9 cellular contexts compared by ENCODE assay signal in genomic region chr13:21219716-21220115, GRCh38. TPM values are rescaled to one million over a fixed set of nuclear protein-coding genes. Genes with fewer than 3 reads are reported as not detected.
DNase-seq lines count a peak whose midpoint lies in the region; ATAC-seq and TF ChIP-seq lines count a peak whose summit lies in the region.
"Not testable (repeated sequence)": the region's sequence is repeated elsewhere in the genome, so short reads cannot be mapped to it uniquely, and the experiment has no call there.
"Had no signal": no experiment of that assay in that cellular context is flagged by ENCODE, and none has a peak within 500 bp of the region (broad histone marks: within the 10 kb centered on the region; RNA-seq: fewer than 3 reads in every experiment).

No MANE protein-coding gene starts in this region.

- not testable (repeated sequence) for H3K4me3 ChIP-seq in BLaER1 treated with 17β-estradiol and CSF1 and Interleukin-3, amounts not matched to agents 10 nM and 100 nM; GM23338; mesendoderm (ENCODE audit: low read length)

- peak overlapping the region; percentile 12 to 88 (median 74); a peak in 20 of 22 replicates for H3K4me2 ChIP-seq in BLaER1 treated with 17β-estradiol and CSF1 and Interleukin-3, amounts not matched to agents 10 nM and 100 nM
- not testable (repeated sequence) for H3K4me2 ChIP-seq in GM23338; mesendoderm (ENCODE audit: low read length)

- H2BK15ac ChIP-seq in mesendoderm (replicated peaks; ENCODE audit: low read depth): not testable (repeated sequence)

- H3K4me3 Mint-ChIP-seq in GM23338; activated CD8-positive, alpha-beta memory T cell treated with anti-CD3 and anti-CD28 coated beads, Interleukin-2, amount 10 ng/mL, durations not matched to agents 7 days and 5 days; central memory CD8-positive, alpha-beta T cell; stimulated activated memory B cell treated with anti-CD40 and anti-IgM and Interleukin-4, amounts not matched to agents 10 μg/mL and 1 μg/mL and 100 μg/mL, for 72 hours: not testable (repeated sequence)
- H3K4me3 Mint-ChIP-seq in T-helper 1 cell treated with Interleukin-12 subunit alpha and Interleukin-12 subunit beta and Interleukin-4 antibody, amounts not matched to agents 30 μg/mL and 1 μg/mL, for 36 hours: peak overlapping the region; percentile 63

- H3K9me2 ChIP-seq in GM23338 (ENCODE audit: insufficient read depth): not testable (repeated sequence)

- not testable (repeated sequence) for H3K4me1 Mint-ChIP-seq in GM23338; stimulated activated memory B cell treated with anti-CD40 and anti-IgM and Interleukin-4, amounts not matched to agents 10 μg/mL and 1 μg/mL and 100 μg/mL, for 72 hours
- H3K4me1 Mint-ChIP-seq in T-helper 1 cell treated with Interleukin-12 subunit alpha and Interleukin-12 subunit beta and Interleukin-4 antibody, amounts not matched to agents 30 μg/mL and 1 μg/mL, for 36 hours (ENCODE audit: low read depth): peaks cover 17% of the 10 kb centered on the region
- H3K4me1 Mint-ChIP-seq in activated CD8-positive, alpha-beta memory T cell treated with anti-CD3 and anti-CD28 coated beads, Interleukin-2, amount 10 ng/mL, durations not matched to agents 7 days and 5 days: peaks cover 22% of the 10 kb centered on the region
- peaks cover 15% of the 10 kb centered on the region for H3K4me1 Mint-ChIP-seq in central memory CD8-positive, alpha-beta T cell

- not testable (repeated sequence) for H2AK5ac ChIP-seq in mesendoderm (ENCODE audit: low read length)

- not testable (repeated sequence) for H2BK5ac ChIP-seq in mesendoderm (ENCODE audit: low read length)

- H4K8ac ChIP-seq in mesendoderm (ENCODE audit: low read depth, low read length): not testable (repeated sequence)

- H3K36me3 ChIP-seq in BLaER1 treated with 17β-estradiol and CSF1 and Interleukin-3, amounts not matched to agents 10 nM and 100 nM; GM23338 (ENCODE audit: insufficient read depth); KOPT-K1 (ENCODE audit: insufficient read depth, low read length); mesendoderm (ENCODE audit: control insufficient read depth, insufficient read depth, low read length): not testable (repeated sequence)

- H3K56ac ChIP-seq in mesendoderm (ENCODE audit: low read length): not testable (repeated sequence)

- not testable (repeated sequence) for H3F3A ChIP-seq in GM23338 (replicated peaks; ENCODE audit: low read depth)

- H3K9ac ChIP-seq in BLaER1 treated with 17β-estradiol and CSF1 and Interleukin-3, amounts not matched to agents 10 nM and 100 nM: peak overlapping the region in 9 of 11 experiments; percentile 22 to 79 (median 68); a peak in 15 of 22 replicates
- not testable (repeated sequence) for H3K9ac ChIP-seq in mesendoderm (ENCODE audit: low read length)

- peak overlapping the region in 10 of 11 experiments; percentile 38 to 92 (median 82); a peak in 19 of 22 replicates for H3K27ac ChIP-seq in BLaER1 treated with 17β-estradiol and CSF1 and Interleukin-3, amounts not matched to agents 10 nM and 100 nM
- H3K27ac ChIP-seq in GM23338 (ENCODE audit: low read depth); mesendoderm (ENCODE audit: low read depth, low read length): not testable (repeated sequence)
- H3K27ac ChIP-seq in KOPT-K1 (ENCODE audit: low read depth, low read length, poor library complexity, severe bottlenecking): peak overlapping the region; percentile 84

- H3K9me3 Mint-ChIP-seq in GM23338: peaks cover 14% of the 10 kb centered on the region
- H3K9me3 Mint-ChIP-seq in T-helper 1 cell treated with Interleukin-12 subunit alpha and Interleukin-12 subunit beta and Interleukin-4 antibody, amounts not matched to agents 30 μg/mL and 1 μg/mL, for 36 hours: peaks cover 14% of the 10 kb centered on the region
- not testable (repeated sequence) for H3K9me3 Mint-ChIP-seq in activated CD8-positive, alpha-beta memory T cell treated with anti-CD3 and anti-CD28 coated beads, Interleukin-2, amount 10 ng/mL, durations not matched to agents 7 days and 5 days (ENCODE audit: low read depth); central memory CD8-positive, alpha-beta T cell; stimulated activated memory B cell treated with anti-CD40 and anti-IgM and Interleukin-4, amounts not matched to agents 10 μg/mL and 1 μg/mL and 100 μg/mL, for 72 hours

- H2BK120ac ChIP-seq in mesendoderm (ENCODE audit: low read depth, low read length): not testable (repeated sequence)

- H3K27me3 Mint-ChIP-seq in GM23338 (ENCODE audit: insufficient read depth, low read depth, poor library complexity): not testable (repeated sequence)
- H3K27me3 Mint-ChIP-seq in T-helper 1 cell treated with Interleukin-12 subunit alpha and Interleukin-12 subunit beta and Interleukin-4 antibody, amounts not matched to agents 30 μg/mL and 1 μg/mL, for 36 hours (ENCODE audit: low read depth): peaks cover 37% of the 10 kb centered on the region
- peaks cover 59% of the 10 kb centered on the region for H3K27me3 Mint-ChIP-seq in activated CD8-positive, alpha-beta memory T cell treated with anti-CD3 and anti-CD28 coated beads, Interleukin-2, amount 10 ng/mL, durations not matched to agents 7 days and 5 days
- H3K27me3 Mint-ChIP-seq in central memory CD8-positive, alpha-beta T cell: peaks cover 35% of the 10 kb centered on the region
- H3K27me3 Mint-ChIP-seq in stimulated activated memory B cell treated with anti-CD40 and anti-IgM and Interleukin-4, amounts not matched to agents 10 μg/mL and 1 μg/mL and 100 μg/mL, for 72 hours: peaks cover 25% of the 10 kb centered on the region

- H3K27ac Mint-ChIP-seq in GM23338: not testable (repeated sequence)
- H3K27ac Mint-ChIP-seq in T-helper 1 cell treated with Interleukin-12 subunit alpha and Interleukin-12 subunit beta and Interleukin-4 antibody, amounts not matched to agents 30 μg/mL and 1 μg/mL, for 36 hours: peak overlapping the region; percentile 37
- H3K27ac Mint-ChIP-seq in activated CD8-positive, alpha-beta memory T cell treated with anti-CD3 and anti-CD28 coated beads, Interleukin-2, amount 10 ng/mL, durations not matched to agents 7 days and 5 days: peak overlapping the region; percentile 85
- H3K27ac Mint-ChIP-seq in central memory CD8-positive, alpha-beta T cell (ENCODE audit: low read depth): peak overlapping the region; percentile 92
- peak overlapping the region; percentile 62 for H3K27ac Mint-ChIP-seq in stimulated activated memory B cell treated with anti-CD40 and anti-IgM and Interleukin-4, amounts not matched to agents 10 μg/mL and 1 μg/mL and 100 μg/mL, for 72 hours

- not testable (repeated sequence) for ATAC-seq in GM23338; activated CD8-positive, alpha-beta memory T cell treated with anti-CD3 and anti-CD28 coated beads, Interleukin-2, amount 10 ng/mL, durations not matched to agents 7 days and 5 days; central memory CD8-positive, alpha-beta T cell (replicated peaks; ENCODE audit: extremely low read depth, poor library complexity, severe bottlenecking); stimulated activated memory B cell treated with anti-CD40 and anti-IgM and Interleukin-4, amounts not matched to agents 10 μg/mL and 1 μg/mL and 100 μg/mL, for 72 hours

- H3K9me3 ChIP-seq in BLaER1 treated with 17β-estradiol and CSF1 and Interleukin-3, amounts not matched to agents 10 nM and 100 nM (replicated peaks in 1 of 11): peaks cover 22 to 56% (median 40%) of the 10 kb centered on the region in 11 experiments
- H3K9me3 ChIP-seq in KOPT-K1 (ENCODE audit: insufficient read depth, low read length, poor library complexity, severe bottlenecking): not testable (repeated sequence)

- H3K36me3 Mint-ChIP-seq in GM23338 (ENCODE audit: low read depth); central memory CD8-positive, alpha-beta T cell (ENCODE audit: insufficient read depth); stimulated activated memory B cell treated with anti-CD40 and anti-IgM and Interleukin-4, amounts not matched to agents 10 μg/mL and 1 μg/mL and 100 μg/mL, for 72 hours: not testable (repeated sequence)
- peaks cover 13% of the 10 kb centered on the region for H3K36me3 Mint-ChIP-seq in T-helper 1 cell treated with Interleukin-12 subunit alpha and Interleukin-12 subunit beta and Interleukin-4 antibody, amounts not matched to agents 30 μg/mL and 1 μg/mL, for 36 hours (ENCODE audit: low read depth)
- H3K36me3 Mint-ChIP-seq in activated CD8-positive, alpha-beta memory T cell treated with anti-CD3 and anti-CD28 coated beads, Interleukin-2, amount 10 ng/mL, durations not matched to agents 7 days and 5 days: peaks cover 13% of the 10 kb centered on the region

- H4K20me1 ChIP-seq in BLaER1 treated with 17β-estradiol and CSF1 and Interleukin-3, amounts not matched to agents 10 nM and 100 nM; GM23338 (replicated peaks; ENCODE audit: insufficient read depth): not testable (repeated sequence)

- not testable (repeated sequence) for H4K5ac ChIP-seq in mesendoderm (ENCODE audit: low read length)

- H3K79me1 ChIP-seq in mesendoderm (ENCODE audit: low read length): not testable (repeated sequence)

- CTCF ChIA-PET in activated CD8-positive, alpha-beta memory T cell treated with anti-CD3 and anti-CD28 coated beads, Interleukin-2, amount 10 ng/mL, durations not matched to agents 7 days and 5 days (lab: Charles Lee): interaction anchor here (1.1 to 2.6 kb wide), 5 partner anchors 13 to 257 kb away, joined by 3 to 11 read pairs (median 6); partner anchors contain the start of genes MRPL57 and SKA3

- not testable (repeated sequence) for DNase-seq in GM23338 (ENCODE audit: low spot score); activated CD8-positive, alpha-beta memory T cell treated with anti-CD3 and anti-CD28 coated beads, Interleukin-2, amount 10 ng/mL, durations not matched to agents 7 days and 5 days; central memory CD8-positive, alpha-beta T cell (ENCODE audit: low spot score in 2 of 2)
- DNase-seq in mesendoderm: peak; percentile 58

- H3K18ac ChIP-seq in mesendoderm (ENCODE audit: low read length): not testable (repeated sequence)

- H3K23ac ChIP-seq in mesendoderm (ENCODE audit: low read length): not testable (repeated sequence)

- TF ChIP-seq CTCF in GM23338 (conservative IDR thresholded peaks at IDR 0.05; ENCODE audit: low read depth in 2 of 2): not testable (repeated sequence)

- not testable (repeated sequence) for H3K27me3 ChIP-seq in BLaER1 treated with 17β-estradiol and CSF1 and Interleukin-3, amounts not matched to agents 10 nM and 100 nM; GM23338 (ENCODE audit: insufficient read depth); mesendoderm (ENCODE audit: insufficient read depth, low read length, poor library complexity)

- peak overlapping the region; percentile 63; the same call in 1 of the 2 replicates for H2AFZ ChIP-seq in GM23338

- not testable (repeated sequence) for H3K79me2 ChIP-seq in GM23338 (replicated peaks; ENCODE audit: insufficient read depth); mesendoderm (ENCODE audit: control insufficient read depth, insufficient read depth, low read length)

- not testable (repeated sequence) for H3K4ac ChIP-seq in mesendoderm (ENCODE audit: low read depth, low read length)

- WGBS in mesendoderm (ENCODE audit: extremely low coverage, insufficient coverage, low lambda C conversion rate): no CpG with 5 or more reads among the region's 3 CpGs

- peaks cover 26 to 56% (median 42%) of the 10 kb centered on the region in 10 experiments for H3K4me1 ChIP-seq in BLaER1 treated with 17β-estradiol and CSF1 and Interleukin-3, amounts not matched to agents 10 nM and 100 nM
- not testable (repeated sequence) for H3K4me1 ChIP-seq in GM23338 (ENCODE audit: insufficient read depth); mesendoderm (ENCODE audit: control insufficient read depth, low read depth, low read length)

RNA-seq across cellular contexts. Expression of gene MRPL57, which starts 43.3 kb away (rescaled TPM):
- 39.5 and 41.6 TPM in 2 replicates for total RNA-seq in GM23338 (2014; rRNA removed; shearing (Covaris generic))
- polyA plus RNA-seq in GM23338 (2016; fragmentation: Nextera tagmentation; extraction: Ambion mirVana): 110 and 119 TPM in 2 replicates
- 10 to 100 TPM; 22.5 to 23.5 TPM for total RNA-seq in activated CD8-positive, alpha-beta memory T cell treated with anti-CD3 and anti-CD28 coated beads, Interleukin-2, amount 10 ng/mL, durations not matched to agents 7 days and 5 days
- 31.7 TPM for polyA plus RNA-seq in mesendoderm (2013, experiment 1 of 2)
- polyA plus RNA-seq in mesendoderm (2013, experiment 2 of 2): 32.4 TPM

RNA-seq across cellular contexts. Expression of gene SKA3, which starts 43.4 kb away (rescaled TPM):
- 65.9 and 70.2 TPM in 2 replicates for total RNA-seq in GM23338 (2014; rRNA removed; shearing (Covaris generic))
- 179 TPM in 2 replicates for polyA plus RNA-seq in GM23338 (2016; fragmentation: Nextera tagmentation; extraction: Ambion mirVana)
- 10 to 100 TPM; 36.6 to 39.6 TPM for total RNA-seq in activated CD8-positive, alpha-beta memory T cell treated with anti-CD3 and anti-CD28 coated beads, Interleukin-2, amount 10 ng/mL, durations not matched to agents 7 days and 5 days
- 82.1 TPM for polyA plus RNA-seq in mesendoderm (2013, experiment 1 of 2)
- 83.7 TPM for polyA plus RNA-seq in mesendoderm (2013, experiment 2 of 2)
- polyA plus RNA-seq: CD8-positive, alpha-beta memory T cell had no signal
